In the genomic region with DNA sequence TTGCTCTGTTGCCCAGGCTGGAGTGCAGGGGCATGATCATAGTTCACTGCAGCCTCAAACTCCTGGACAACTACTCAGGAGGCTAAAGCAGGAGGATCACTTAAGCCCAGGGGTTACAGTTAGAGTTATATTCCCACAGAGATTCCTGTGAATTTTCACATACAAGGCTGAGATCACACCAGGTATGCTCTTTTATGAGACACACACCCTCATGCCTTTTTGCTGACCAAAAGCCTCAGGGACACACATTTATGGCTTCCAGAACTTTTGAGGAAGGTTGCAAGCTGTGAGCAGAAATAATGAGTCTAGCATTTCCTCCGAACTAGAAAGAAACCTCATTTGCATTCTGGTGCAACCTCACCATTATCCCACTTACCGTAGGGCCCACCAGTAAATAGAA, we compare ENCODE assay signal across 3 cellular contexts.
TF ChIP-seq lines count a peak whose summit lies in the region.

No MANE protein-coding gene starts in this region.

TF ChIP-seq in GM23338, 12 proteins besides CTCF, POLR2A, EP300 and RAD21 (continues in another document):
- TF ChIP-seq, protein P1, sequence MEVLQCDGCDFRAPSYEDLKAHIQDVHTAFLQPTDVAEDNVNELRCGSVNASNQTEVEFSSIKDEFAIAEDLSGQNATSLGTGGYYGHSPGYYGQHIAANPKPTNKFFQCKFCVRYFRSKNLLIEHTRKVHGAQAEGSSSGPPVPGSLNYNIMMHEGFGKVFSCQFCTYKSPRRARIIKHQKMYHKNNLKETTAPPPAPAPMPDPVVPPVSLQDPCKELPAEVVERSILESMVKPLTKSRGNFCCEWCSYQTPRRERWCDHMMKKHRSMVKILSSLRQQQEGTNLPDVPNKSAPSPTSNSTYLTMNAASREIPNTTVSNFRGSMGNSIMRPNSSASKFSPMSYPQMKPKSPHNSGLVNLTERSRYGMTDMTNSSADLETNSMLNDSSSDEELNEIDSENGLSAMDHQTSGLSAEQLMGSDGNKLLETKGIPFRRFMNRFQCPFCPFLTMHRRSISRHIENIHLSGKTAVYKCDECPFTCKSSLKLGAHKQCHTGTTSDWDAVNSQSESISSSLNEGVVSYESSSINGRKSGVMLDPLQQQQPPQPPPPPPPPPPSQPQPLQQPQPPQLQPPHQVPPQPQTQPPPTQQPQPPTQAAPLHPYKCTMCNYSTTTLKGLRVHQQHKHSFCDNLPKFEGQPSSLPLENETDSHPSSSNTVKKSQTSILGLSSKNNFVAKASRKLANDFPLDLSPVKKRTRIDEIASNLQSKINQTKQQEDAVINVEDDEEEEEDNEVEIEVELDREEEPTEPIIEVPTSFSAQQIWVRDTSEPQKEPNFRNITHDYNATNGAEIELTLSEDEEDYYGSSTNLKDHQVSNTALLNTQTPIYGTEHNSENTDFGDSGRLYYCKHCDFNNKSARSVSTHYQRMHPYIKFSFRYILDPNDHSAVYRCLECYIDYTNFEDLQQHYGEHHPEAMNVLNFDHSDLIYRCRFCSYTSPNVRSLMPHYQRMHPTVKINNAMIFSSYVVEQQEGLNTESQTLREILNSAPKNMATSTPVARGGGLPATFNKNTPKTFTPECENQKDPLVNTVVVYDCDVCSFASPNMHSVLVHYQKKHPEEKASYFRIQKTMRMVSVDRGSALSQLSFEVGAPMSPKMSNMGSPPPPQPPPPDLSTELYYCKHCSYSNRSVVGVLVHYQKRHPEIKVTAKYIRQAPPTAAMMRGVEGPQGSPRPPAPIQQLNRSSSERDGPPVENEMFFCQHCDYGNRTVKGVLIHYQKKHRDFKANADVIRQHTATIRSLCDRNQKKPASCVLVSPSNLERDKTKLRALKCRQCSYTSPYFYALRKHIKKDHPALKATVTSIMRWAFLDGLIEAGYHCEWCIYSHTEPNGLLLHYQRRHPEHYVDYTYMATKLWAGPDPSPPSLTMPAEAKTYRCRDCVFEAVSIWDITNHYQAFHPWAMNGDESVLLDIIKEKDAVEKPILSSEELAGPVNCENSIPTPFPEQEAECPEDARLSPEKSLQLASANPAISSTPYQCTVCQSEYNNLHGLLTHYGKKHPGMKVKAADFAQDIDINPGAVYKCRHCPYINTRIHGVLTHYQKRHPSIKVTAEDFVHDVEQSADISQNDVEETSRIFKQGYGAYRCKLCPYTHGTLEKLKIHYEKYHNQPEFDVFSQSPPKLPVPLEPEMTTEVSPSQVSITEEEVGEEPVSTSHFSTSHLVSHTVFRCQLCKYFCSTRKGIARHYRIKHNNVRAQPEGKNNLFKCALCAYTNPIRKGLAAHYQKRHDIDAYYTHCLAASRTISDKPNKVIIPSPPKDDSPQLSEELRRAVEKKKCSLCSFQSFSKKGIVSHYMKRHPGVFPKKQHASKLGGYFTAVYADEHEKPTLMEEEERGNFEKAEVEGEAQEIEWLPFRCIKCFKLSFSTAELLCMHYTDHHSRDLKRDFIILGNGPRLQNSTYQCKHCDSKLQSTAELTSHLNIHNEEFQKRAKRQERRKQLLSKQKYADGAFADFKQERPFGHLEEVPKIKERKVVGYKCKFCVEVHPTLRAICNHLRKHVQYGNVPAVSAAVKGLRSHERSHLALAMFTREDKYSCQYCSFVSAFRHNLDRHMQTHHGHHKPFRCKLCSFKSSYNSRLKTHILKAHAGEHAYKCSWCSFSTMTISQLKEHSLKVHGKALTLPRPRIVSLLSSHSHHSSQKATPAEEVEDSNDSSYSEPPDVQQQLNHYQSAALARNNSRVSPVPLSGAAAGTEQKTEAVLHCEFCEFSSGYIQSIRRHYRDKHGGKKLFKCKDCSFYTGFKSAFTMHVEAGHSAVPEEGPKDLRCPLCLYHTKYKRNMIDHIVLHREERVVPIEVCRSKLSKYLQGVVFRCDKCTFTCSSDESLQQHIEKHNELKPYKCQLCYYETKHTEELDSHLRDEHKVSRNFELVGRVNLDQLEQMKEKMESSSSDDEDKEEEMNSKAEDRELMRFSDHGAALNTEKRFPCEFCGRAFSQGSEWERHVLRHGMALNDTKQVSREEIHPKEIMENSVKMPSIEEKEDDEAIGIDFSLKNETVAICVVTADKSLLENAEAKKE (CRISPR knock-in tag; IDR thresholded peaks at IDR 0.05), result no peak

TF ChIP-seq in H1, 55 proteins besides CTCF, POLR2A, EP300 and RAD21:
- TF ChIP-seq KDM4A (IDR thresholded peaks at IDR 0.05; ENCODE audit: low read depth, low read length, severe bottlenecking) (no peak), SIN3A (conservative IDR thresholded peaks at IDR 0.05 in 1 of 2, IDR thresholded peaks at IDR 0.05 in 1 of 2; ENCODE audit: low read depth in 1 of 2, low read length in 2 of 2) (no peak), BACH1 (IDR thresholded peaks at IDR 0.05; ENCODE audit: low read length) (no peak), KDM1A (IDR thresholded peaks at IDR 0.05; ENCODE audit: borderline replicate concordance, low read length) (no peak), SP1 (IDR thresholded peaks at IDR 0.05; ENCODE audit: low read depth, low read length) (no peak)

TF ChIP-seq in SK-N-SH, 30 proteins besides CTCF, POLR2A, EP300 and RAD21:
- TF ChIP-seq EZH2phosphoT487 (IDR thresholded peaks at IDR 0.05; ENCODE audit: borderline replicate concordance, low read depth) (no peak), FOXM1 (IDR thresholded peaks at IDR 0.05; ENCODE audit: low read depth) (no peak), TEAD4 (IDR thresholded peaks at IDR 0.05; ENCODE audit: borderline replicate concordance, insufficient read depth) (no peak), USF2 (IDR thresholded peaks at IDR 0.05; ENCODE audit: borderline replicate concordance, low read depth, low read length) (no peak), SMC3 (IDR thresholded peaks at IDR 0.05; ENCODE audit: low read depth, low read length) (no peak), RCOR1 (IDR thresholded peaks at IDR 0.05; ENCODE audit: low read length) (no peak), FOXJ3 (CRISPR knock-in tag; IDR thresholded peaks at IDR 0.05) (no peak), POLR2AphosphoS5 (IDR thresholded peaks at IDR 0.05; ENCODE audit: low read depth, low read length) (no peak), PBX3 (IDR thresholded peaks at IDR 0.05) (no peak), MXI1 (IDR thresholded peaks at IDR 0.05; ENCODE audit: low read depth, low read length) (no peak), TAF1 (IDR thresholded peaks at IDR 0.05; ENCODE audit: borderline replicate concordance, low read depth, low read length) (no peak), GATA2 (CRISPR knock-in tag; IDR thresholded peaks at IDR 0.05) (no peak), TCF12 (IDR thresholded peaks at IDR 0.05) (no peak), RFX5 (IDR thresholded peaks at IDR 0.05; ENCODE audit: low read length) (no peak), JUND (IDR thresholded peaks at IDR 0.05) (no peak), NFIC (IDR thresholded peaks at IDR 0.05; ENCODE audit: borderline replicate concordance) (no peak), ELF1 (IDR thresholded peaks at IDR 0.05) (no peak)
- TF ChIP-seq, protein P2, sequence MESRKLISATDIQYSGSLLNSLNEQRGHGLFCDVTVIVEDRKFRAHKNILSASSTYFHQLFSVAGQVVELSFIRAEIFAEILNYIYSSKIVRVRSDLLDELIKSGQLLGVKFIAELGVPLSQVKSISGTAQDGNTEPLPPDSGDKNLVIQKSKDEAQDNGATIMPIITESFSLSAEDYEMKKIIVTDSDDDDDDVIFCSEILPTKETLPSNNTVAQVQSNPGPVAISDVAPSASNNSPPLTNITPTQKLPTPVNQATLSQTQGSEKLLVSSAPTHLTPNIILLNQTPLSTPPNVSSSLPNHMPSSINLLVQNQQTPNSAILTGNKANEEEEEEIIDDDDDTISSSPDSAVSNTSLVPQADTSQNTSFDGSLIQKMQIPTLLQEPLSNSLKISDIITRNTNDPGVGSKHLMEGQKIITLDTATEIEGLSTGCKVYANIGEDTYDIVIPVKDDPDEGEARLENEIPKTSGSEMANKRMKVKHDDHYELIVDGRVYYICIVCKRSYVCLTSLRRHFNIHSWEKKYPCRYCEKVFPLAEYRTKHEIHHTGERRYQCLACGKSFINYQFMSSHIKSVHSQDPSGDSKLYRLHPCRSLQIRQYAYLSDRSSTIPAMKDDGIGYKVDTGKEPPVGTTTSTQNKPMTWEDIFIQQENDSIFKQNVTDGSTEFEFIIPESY (IDR thresholded peaks at IDR 0.05; ENCODE audit: borderline replicate concordance, low read depth), result no peak
TF ChIP-seq in SK-N-SH: peak in this region for 0.
